In genomic region chr19:16660763-16661479, GRCh38 we compare ENCODE assay signal across 1 cellular context.
A peak's percentile ranks its signal among the peaks of the same experiment; 100 is the strongest.
TF ChIP-seq lines count a peak whose summit lies in the region.

A gene with protein sequence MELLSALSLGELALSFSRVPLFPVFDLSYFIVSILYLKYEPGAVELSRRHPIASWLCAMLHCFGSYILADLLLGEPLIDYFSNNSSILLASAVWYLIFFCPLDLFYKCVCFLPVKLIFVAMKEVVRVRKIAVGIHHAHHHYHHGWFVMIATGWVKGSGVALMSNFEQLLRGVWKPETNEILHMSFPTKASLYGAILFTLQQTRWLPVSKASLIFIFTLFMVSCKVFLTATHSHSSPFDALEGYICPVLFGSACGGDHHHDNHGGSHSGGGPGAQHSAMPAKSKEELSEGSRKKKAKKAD (plus strand): TSS chr19:16661139. CDS start chr19:16661218, 79 bp downstream.

TF ChIP-seq in H1, 55 proteins besides CTCF, POLR2A, EP300 and RAD21 (continued from another document):
- TF ChIP-seq SIN3A (conservative IDR thresholded peaks at IDR 0.05 in 1 of 2, IDR thresholded peaks at IDR 0.05 in 1 of 2; ENCODE audit: low read depth in 1 of 2, low read length in 2 of 2) (no peak), MAX (IDR thresholded peaks at IDR 0.05) (no peak), GABPA (IDR thresholded peaks at IDR 0.05; ENCODE audit: borderline replicate concordance, insufficient read depth, low read length) (no peak), SUZ12 (IDR thresholded peaks at IDR 0.05; ENCODE audit: low read length) (no peak), SIX5 (IDR thresholded peaks at IDR 0.05; ENCODE audit: low read depth, low read length) (no peak), POLR2AphosphoS5 (IDR thresholded peaks at IDR 0.05; ENCODE audit: low read depth, low read length) (no peak), ATF2 (IDR thresholded peaks at IDR 0.05; ENCODE audit: low read length) (no peak), KDM4A (IDR thresholded peaks at IDR 0.05; ENCODE audit: low read depth, low read length, severe bottlenecking) (peak; percentile 59), EGR1 (IDR thresholded peaks at IDR 0.05; ENCODE audit: borderline replicate concordance, low read depth, low read length) (no peak), SP4 (IDR thresholded peaks at IDR 0.05; ENCODE audit: low read length) (no peak)
